ENCODE assay signal across 10 cellular contexts in genomic region chr6:32076495-32076814, GRCh38. TPM values are rescaled to one million over a fixed set of nuclear protein-coding genes. Genes with fewer than 3 reads are reported as not detected.
A peak's percentile ranks its signal among the peaks of the same experiment; 100 is the strongest.
DNase-seq lines count a peak whose midpoint lies in the region; ATAC-seq, FAIRE-seq and TF ChIP-seq lines count a peak whose summit lies in the region.
"Not testable (repeated sequence)": the region's sequence is repeated elsewhere in the genome, so short reads cannot be mapped to it uniquely, and the experiment has no call there.
"Had no signal": no experiment of that assay in that cellular context is flagged by ENCODE, and none has a peak within 500 bp of the region (broad histone marks: within the 10 kb centered on the region; RNA-seq: fewer than 3 reads in every experiment).

No MANE protein-coding gene starts in this region.

- not testable (repeated sequence) for H3K27ac ChIP-seq in PC-3 (ENCODE audit: low read length); astrocyte (ENCODE audit: low read depth, low read length)
- H3K27ac ChIP-seq in esophagus muscularis mucosa (replicated peaks in 1 of 4) = peak overlapping the region; percentile 57 to 75 (median 69)

- TF ChIP-seq POLR2A in esophagus muscularis mucosa (IDR thresholded peaks at IDR 0.05; ENCODE audit: low read depth) = not testable (repeated sequence)

- not testable (repeated sequence) for H3K9me3 ChIP-seq in PC-3 (ENCODE audit: low read length); astrocyte (ENCODE audit: insufficient read depth, low read depth, low read length); esophagus muscularis mucosa

- BruUV-seq in PC-3 (replicated peaks; lab: Mats Ljungman, UMichigan) = not testable (repeated sequence)

- not testable (repeated sequence) for H3K9me2 ChIP-seq in PC-3 (replicated peaks; ENCODE audit: low read length)

- peak overlapping the region; percentile 90 for H3K27ac Mint-ChIP-seq in astrocyte (ENCODE audit: unreplicated experiment)

- peaks cover 19% of the 10 kb centered on the region for H3K4me1 ChIP-seq in PC-3 (ENCODE audit: insufficient read depth, low read length)
- H3K4me1 ChIP-seq in astrocyte (ENCODE audit: insufficient read depth, low read length) = peaks cover 25% of the 10 kb centered on the region
- H3K4me1 ChIP-seq in esophagus muscularis mucosa = peaks cover 13 to 31% (median 30%) of the 10 kb centered on the region in 4 donors

- not testable (repeated sequence) for H3K36me3 Mint-ChIP-seq in astrocyte (ENCODE audit: low read depth, unreplicated experiment)

- POLR2A ChIA-PET in PC-3 (lab: Charles Lee; ENCODE audit: unreplicated experiment) = not testable (repeated sequence)

- CTCF ChIA-PET in PC-3 (lab: Charles Lee) = not testable (repeated sequence)

- H3K4me2 ChIP-seq in PC-3 (ENCODE audit: low read length) = not testable (repeated sequence)
- H3K4me2 ChIP-seq in astrocyte (ENCODE audit: low read length) = peak overlapping the region; percentile 34

- H3K4me1 Mint-ChIP-seq in astrocyte (ENCODE audit: low read depth, unreplicated experiment) = peaks cover 36% of the 10 kb centered on the region

- peak; percentile 18 for ATAC-seq in PC-3
- peak; percentile 49 for ATAC-seq in left ventricle myocardium superior
- ATAC-seq in omental fat pad (ENCODE audit: low FRiP score) = peak; percentile 70

- H3K4me3 ChIP-seq in PC-3 (ENCODE audit: low read length); astrocyte (ENCODE audit: insufficient read depth, low read depth, low read length); esophagus muscularis mucosa: not testable (repeated sequence)

- TF ChIP-seq EP300 in esophagus muscularis mucosa (IDR thresholded peaks at IDR 0.05) = not testable (repeated sequence)

- peaks cover 38% of the 10 kb centered on the region for H3K27me3 Mint-ChIP-seq in astrocyte (ENCODE audit: low read depth, unreplicated experiment)

- H3K9ac ChIP-seq in PC-3 (ENCODE audit: low read length); astrocyte (ENCODE audit: low read length): not testable (repeated sequence)

- H4K20me1 ChIP-seq in PC-3 (ENCODE audit: low read length); astrocyte (ENCODE audit: insufficient read depth, low read length): not testable (repeated sequence)

- intact Hi-C loops in PC-3 (cut with micrococcal nuclease); esophagus muscularis mucosa (cut with DNase I); left ventricle myocardium superior (cut with micrococcal nuclease): not testable (repeated sequence)

- DNase-seq in Daoy (ENCODE audit: low read depth) = peak; percentile 89
- peak; percentile 86 for DNase-seq in HTR-8/SVneo (ENCODE audit: insufficient read length, low spot score)
- peak; percentile 57 for DNase-seq in PC-3
- DNase-seq in astrocyte (ENCODE audit: low read depth) = peak; percentile 83
- DNase-seq in esophagus muscularis mucosa (ENCODE audit: extremely low spot score); omental fat pad (ENCODE audit: low spot score): not testable (repeated sequence)
- peak; percentile 75 for DNase-seq in left ventricle myocardium superior
- peak; percentile 69 for DNase-seq in urothelium cell line (ENCODE audit: low spot score)

- peak; percentile 69 for FAIRE-seq in HTR-8/SVneo (lab: Jason Lieb, UNC)
- FAIRE-seq in astrocyte (lab: Jason Lieb, UNC); urothelium cell line (lab: Jason Lieb, UNC): not testable (repeated sequence)

- not testable (repeated sequence) for H3K36me3 ChIP-seq in PC-3 (ENCODE audit: low read depth, low read length); astrocyte (ENCODE audit: insufficient read depth, low read length)
- H3K36me3 ChIP-seq in esophagus muscularis mucosa = peaks cover 6 to 90% (median 46%) of the 10 kb centered on the region in 4 donors

- H3F3A ChIP-seq in PC-3 (ENCODE audit: low read length, unreplicated experiment) = not testable (repeated sequence)

- H3K27me3 ChIP-seq in PC-3 (ENCODE audit: low read length); esophagus muscularis mucosa: not testable (repeated sequence)
- H3K27me3 ChIP-seq in astrocyte (ENCODE audit: insufficient read depth, low read length) = peaks cover 28% of the 10 kb centered on the region

- not testable (repeated sequence) for H2AFZ ChIP-seq in PC-3 (ENCODE audit: low read length); astrocyte (ENCODE audit: low read depth, low read length)

- 23% methylated on average over 7 of the region's 7 CpGs for WGBS in esophagus muscularis mucosa

- not testable (repeated sequence) for H3K9me3 Mint-ChIP-seq in astrocyte (ENCODE audit: unreplicated experiment)

- H3K4me3 Mint-ChIP-seq in astrocyte (ENCODE audit: unreplicated experiment) = not testable (repeated sequence)

- not testable (repeated sequence) for TF ChIP-seq CTCF in PC-3 (conservative IDR thresholded peaks at IDR 0.05; ENCODE audit: low read depth, low read length); astrocyte (IDR thresholded peaks at IDR 0.05; ENCODE audit: insufficient read depth, low read depth, low read length); esophagus muscularis mucosa (IDR thresholded peaks at IDR 0.05); omental fat pad (IDR thresholded peaks at IDR 0.05)

- H3K79me2 ChIP-seq in PC-3 (ENCODE audit: low read length); astrocyte (ENCODE audit: insufficient read depth, low read length): not testable (repeated sequence)

RNA-seq across cellular contexts. Expression of gene TNXB, which starts 32.7 kb away (rescaled TPM):
- total RNA-seq in Daoy (2014; rRNA removed; shearing (Covaris generic)) = 0.11 and 0.24 TPM in 2 replicates
- total RNA-seq in PC-3 (2014; rRNA removed) = 2.9 and 3.3 TPM in 2 replicates
- 1.8 and 2.3 TPM in 2 replicates for total RNA-seq in astrocyte
- 100 to 1,000 TPM; 223 to 525 (median 326) TPM for total RNA-seq in esophagus muscularis mucosa
- 64.1 TPM for total RNA-seq in left ventricle myocardium superior
- total RNA-seq in omental fat pad = 100 to 1,000 TPM; 129 to 311 (median 137) TPM

RNA-seq across cellular contexts. Expression of gene CYP21A2, which starts 38.2 kb away (rescaled TPM):
- total RNA-seq in Daoy (2014; rRNA removed; shearing (Covaris generic)) = not detected in 2 replicates
- total RNA-seq in PC-3 (2014; rRNA removed) (not detected in 2 replicates), astrocyte (0.11 and 0.46 TPM in 2 replicates), esophagus muscularis mucosa (1 to 10 TPM in 3 of 4 donors, under 1 TPM in 1; 0.33 to 3.7 (median 1.9) TPM), left ventricle myocardium superior (0.52 TPM), omental fat pad (1 to 10 TPM in 3 of 4 donors, under 1 TPM in 1; 0.63 to 5.7 (median 2.8) TPM)
- total RNA-seq: H7, lung microvascular endothelial cell had no signal

RNA-seq across cellular contexts. Expression of gene ATF6B, which starts 51.6 kb away (rescaled TPM):
- total RNA-seq in Daoy (2014; rRNA removed; shearing (Covaris generic)) = 16.6 and 17.7 TPM in 2 replicates
- 33.4 and 35.7 TPM in 2 replicates for total RNA-seq in PC-3 (2014; rRNA removed)
- 68.7 and 70.1 TPM in 2 replicates for total RNA-seq in astrocyte
- total RNA-seq in esophagus muscularis mucosa = 10 to 100 TPM; 17.7 to 37.4 (median 27.2) TPM
- total RNA-seq in left ventricle myocardium superior = 26.8 TPM
- total RNA-seq in omental fat pad = 10 to 100 TPM; 23.2 to 44.3 (median 24.4) TPM

RNA-seq across cellular contexts. Expression of gene FKBPL, which starts 53.6 kb away (rescaled TPM):
- 12.7 and 20.2 TPM in 2 replicates for total RNA-seq in Daoy (2014; rRNA removed; shearing (Covaris generic))
- 12.6 and 16.4 TPM in 2 replicates for total RNA-seq in PC-3 (2014; rRNA removed)
- total RNA-seq in astrocyte = 5.2 TPM in 2 replicates
- 1 to 10 TPM; 2.7 to 6.3 (median 3.9) TPM for total RNA-seq in esophagus muscularis mucosa
- 2.6 TPM for total RNA-seq in left ventricle myocardium superior
- total RNA-seq in omental fat pad = 1 to 10 TPM; 2.1 to 3.9 (median 2.7) TPM

Comparison
In these comparisons a context has a peak if more than half of its experiments do, and no peak if none do; other contexts are left out.
1. ATAC-seq: peak in every context shown above with its lines; median percentile 70 in omental fat pad; 49 in left ventricle myocardium superior; 18 in PC-3.
2. RNA of gene TNXB, which starts 32.7 kb away (total RNA-seq): 223 to 525 TPM in esophagus muscularis mucosa, 129 to 311 TPM in omental fat pad and 64.1 TPM in left ventricle myocardium superior (single experiment); 2.9 to 3.3 TPM in PC-3, 1.8 to 2.3 TPM in astrocyte and 0.11 to 0.24 TPM in Daoy; every median in the first group is over 10 times any median in the second.